ENCODE assay signal across 22 cellular contexts in the genomic region with DNA sequence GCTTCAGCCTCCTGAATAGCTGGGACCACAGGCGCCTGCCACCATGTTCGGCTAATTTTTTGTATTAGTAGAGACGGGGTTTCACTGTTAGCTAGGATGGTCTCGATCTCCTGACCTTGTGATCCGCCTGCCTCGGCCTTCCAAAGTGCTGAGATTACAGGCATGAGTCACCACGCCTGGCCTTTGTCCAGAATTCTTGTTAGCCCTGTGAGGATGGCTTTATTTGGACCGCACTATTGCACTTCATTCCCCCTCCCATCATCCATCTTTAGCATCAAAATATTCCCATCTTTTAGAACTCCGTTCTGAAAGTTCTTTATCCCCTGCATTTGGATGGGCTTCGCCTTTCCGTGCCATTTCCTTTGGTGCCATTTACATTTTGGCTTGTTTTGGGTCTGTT. TPM values are rescaled to one million over a fixed set of nuclear protein-coding genes. Genes with fewer than 3 reads are reported as not detected.
DNase-seq lines count a peak whose midpoint lies in the region; ATAC-seq and TF ChIP-seq lines count a peak whose summit lies in the region.
"Had no signal": no experiment of that assay in that cellular context is flagged by ENCODE, and none has a peak within 500 bp of the region (broad histone marks: within the 10 kb centered on the region; RNA-seq: fewer than 3 reads in every experiment).

No MANE protein-coding gene starts in this region.

- no peak overlapping the region for H3K27ac ChIP-seq in CD4-positive, alpha-beta T cell (ENCODE audit: low read depth, low read length)
- H3K27ac ChIP-seq in HCT116 (ENCODE audit: low read depth, low read length) (no peak overlapping the region), brain microvascular endothelial cell (no peak overlapping the region)
- H3K27ac ChIP-seq: epithelial cell of prostate, parathyroid adenoma, spleen, uterus had no signal

- no peak for TF ChIP-seq POLR2A in HCT116 (IDR thresholded peaks at IDR 0.05; ENCODE audit: borderline replicate concordance, extremely low read depth, insufficient read depth, insufficient read length)

- H3K4me2 ChIP-seq in HCT116 (ENCODE audit: low read length): peak overlapping the region; percentile 13; the same call in 1 of the 2 replicates

- peaks cover 32% of the 10 kb centered on the region for H3K36me3 Mint-ChIP-seq in CD4-positive, alpha-beta T cell (ENCODE audit: low read depth)
- no peaks in the 10 kb centered on the region for H3K36me3 Mint-ChIP-seq in natural killer cell

- H3K9me2 ChIP-seq in HCT116 (ENCODE audit: insufficient read depth): no peaks in the 10 kb centered on the region

- H2AFZ ChIP-seq in HCT116 (ENCODE audit: low read depth, low read length, poor library complexity, severe bottlenecking): no peak overlapping the region
- H2AFZ ChIP-seq: parathyroid adenoma had no signal

- no peak for TF ChIP-seq CTCF in CD4-positive, alpha-beta T cell (IDR thresholded peaks at IDR 0.05)
- no peak for TF ChIP-seq CTCF in HCT116 (IDR thresholded peaks at IDR 0.05 in 2 of 3, conservative IDR thresholded peaks at IDR 0.05 in 1 of 3; ENCODE audit: borderline replicate concordance in 1 of 3, insufficient read depth in 1 of 3, low read depth in 2 of 3, low read length in 2 of 3)
- TF ChIP-seq CTCF in brain microvascular endothelial cell (IDR thresholded peaks at IDR 0.05; ENCODE audit: low read depth, low read length, missing control alignments): no peak
- no peak for TF ChIP-seq CTCF in natural killer cell (IDR thresholded peaks at IDR 0.05)

- no peak overlapping the region for H3K9ac ChIP-seq in HCT116 (ENCODE audit: low read length)
- H3K9ac ChIP-seq: parathyroid adenoma had no signal

- no TSS peak for BruUV-seq in HCT116 (replicated peaks; lab: Mats Ljungman, UMichigan)

- peak overlapping the region; percentile 98 for H3K4me3 Mint-ChIP-seq in CD4-positive, alpha-beta T cell
- peak overlapping the region; percentile 35 for H3K4me3 Mint-ChIP-seq in natural killer cell
- H3K4me3 Mint-ChIP-seq: activated B cell treated with CpG ODN at 0.5 μM for 24 hours had no signal

- no peaks in the 10 kb centered on the region for H3K27me3 Mint-ChIP-seq in CD4-positive, alpha-beta T cell
- H3K27me3 Mint-ChIP-seq in natural killer cell (ENCODE audit: low read depth in 2 of 2): no peaks in the 10 kb centered on the region
- H3K27me3 Mint-ChIP-seq: activated B cell treated with CpG ODN at 0.5 μM for 24 hours; activated CD8-positive, alpha-beta memory T cell treated with anti-CD3 and anti-CD28 coated beads, Interleukin-2, amount 10 ng/mL, durations not matched to agents 7 days and 5 days; stimulated activated naive CD8-positive, alpha-beta T cell treated with anti-CD3 and anti-CD28 coated beads, Interleukin-15, Interleukin-2, amounts not matched to agents 100 ng/mL and 50 ng/mL, for 24 hours had no signal

- RAD21 ChIA-PET in HCT116 (lab: Charles Lee; ENCODE audit: low non-redundant PET in 1 of 2, low total read pairs in 2 of 2, uncharacterized antibody in 2 of 2, unreplicated experiment in 2 of 2): no interaction called here

- in situ Hi-C loops in brain microvascular endothelial cell (cut with HindIII; ENCODE audit: low pct_ligation_motif_present, low sequenced_read_pairs): no loop called here

- H3K9me3 ChIP-seq in CD4-positive, alpha-beta T cell (ENCODE audit: control insufficient read depth, low read length): no peaks in the 10 kb centered on the region
- H3K9me3 ChIP-seq in HCT116 (ENCODE audit: control insufficient read depth in 1 of 2, insufficient read depth in 1 of 2, low read depth in 1 of 2, low read length in 2 of 2): no peaks in the 10 kb centered on the region
- H3K9me3 ChIP-seq: spleen, uterus had no signal

- POLR2A ChIA-PET in CD4-positive, alpha-beta T cell (lab: Charles Lee): no interaction called here
- POLR2A ChIA-PET in HCT116 (lab: Charles Lee): no interaction called here

- no peaks in the 10 kb centered on the region for H3K27me3 ChIP-seq in CD4-positive, alpha-beta T cell (ENCODE audit: control insufficient read depth, insufficient read depth, low read length)
- H3K27me3 ChIP-seq in HCT116 (ENCODE audit: insufficient read depth, low read length) (no peaks in the 10 kb centered on the region), brain microvascular endothelial cell (replicated peaks) (no peaks in the 10 kb centered on the region)
- H3K27me3 ChIP-seq: spleen, uterus had no signal

- H3K36me3 ChIP-seq in HCT116 (ENCODE audit: control insufficient read depth in 1 of 2, insufficient read depth in 2 of 2, low read length in 2 of 2) (no peaks in the 10 kb centered on the region), brain microvascular endothelial cell (replicated peaks) (no peaks in the 10 kb centered on the region)
- H3K36me3 ChIP-seq: uterus had no signal

- H3K4me3 ChIP-seq in HCT116 (replicated peaks in 1 of 2; ENCODE audit: low read depth in 1 of 2, low read length in 2 of 2) (no peak overlapping the region), brain microvascular endothelial cell (ENCODE audit: low read depth, low read length) (no peak overlapping the region)
- H3K4me3 ChIP-seq: spleen, uterus had no signal

- peaks cover 57% of the 10 kb centered on the region for H3K4me1 Mint-ChIP-seq in CD4-positive, alpha-beta T cell (ENCODE audit: low read depth)
- H3K4me1 Mint-ChIP-seq in natural killer cell: peaks cover 24 to 44% of the 10 kb centered on the region in 2 donors

- CTCF ChIA-PET in CD4-positive, alpha-beta T cell (lab: Charles Lee): interaction anchor here (2.0 kb wide), 1 partner anchor 12 kb away, joined by 10 read pairs; no protein-coding TSS in a partner anchor
- CTCF ChIA-PET in HCT116 (lab: Charles Lee): interaction anchor here (1.2 to 2.6 kb wide), 3 partner anchors 12 to 75 kb away, joined by 4 to 11 read pairs (median 9); no protein-coding TSS in a partner anchor

- peak overlapping the region; percentile 27 for H3K27ac Mint-ChIP-seq in CD4-positive, alpha-beta T cell
- H3K27ac Mint-ChIP-seq in natural killer cell: no peak overlapping the region
- H3K27ac Mint-ChIP-seq: activated B cell treated with CpG ODN at 0.5 μM for 24 hours; activated CD8-positive, alpha-beta memory T cell treated with anti-CD3 and anti-CD28 coated beads, Interleukin-2, amount 10 ng/mL, durations not matched to agents 7 days and 5 days; stimulated activated naive CD8-positive, alpha-beta T cell treated with anti-CD3 and anti-CD28 coated beads, Interleukin-15, Interleukin-2, amounts not matched to agents 100 ng/mL and 50 ng/mL, for 24 hours had no signal

- H3K9me3 Mint-ChIP-seq in CD4-positive, alpha-beta T cell: no peaks in the 10 kb centered on the region
- H3K9me3 Mint-ChIP-seq in natural killer cell: no peaks in the 10 kb centered on the region
- H3K9me3 Mint-ChIP-seq: activated B cell treated with CpG ODN at 0.5 μM for 24 hours; stimulated activated naive CD8-positive, alpha-beta T cell treated with anti-CD3 and anti-CD28 coated beads, Interleukin-15, Interleukin-2, amounts not matched to agents 100 ng/mL and 50 ng/mL, for 24 hours had no signal

- ATAC-seq in CD4-positive, alpha-beta T cell (ENCODE audit: poor library complexity): no peak
- ATAC-seq in HCT116: no peak
- ATAC-seq in natural killer cell: no peak
- no peak for ATAC-seq in GM19452 (IDR thresholded peaks at IDR 0.05; ENCODE audit: unreplicated experiment)
- ATAC-seq: activated CD8-positive, alpha-beta memory T cell treated with anti-CD3 and anti-CD28 coated beads, Interleukin-2, amount 10 ng/mL, durations not matched to agents 7 days and 5 days had no signal

- intact Hi-C loops in CD4-positive, alpha-beta T cell (cut with DNase I, micrococcal nuclease): loop anchor here in 1 of 2 experiments (2.0 to 10.0 kb wide), 2 partner anchors 39 to 227 kb away; a partner anchor contains a TSS
- intact Hi-C loops in HCT116 (cut with micrococcal nuclease): no loop called here
- intact Hi-C loops in natural killer cell (cut with micrococcal nuclease): loop anchor here (10.0 kb wide), 1 partner anchor 537 kb away; a partner anchor contains a TSS

- peaks cover 17 to 30% of the 10 kb centered on the region in 2 experiments for H3K4me1 ChIP-seq in HCT116 (ENCODE audit: control insufficient read depth in 1 of 2, insufficient read depth in 2 of 2, low read length in 2 of 2)

- no peak for TF ChIP-seq RAD21 in HCT116 (IDR thresholded peaks at IDR 0.05; ENCODE audit: low read depth)

- no peak for DNase-seq in CD4-positive, alpha-beta T cell
- DNase-seq in HCT116 (ENCODE audit: low read depth, low spot score) (no peak), brain microvascular endothelial cell (peak; percentile 38), natural killer cell (no peak), DMS79 treated with DMSO at 0.1 percent for 48 hours (lab: John Stamatoyannopoulos, UW) (no peak), occipital lobe (lab: John Stamatoyannopoulos, UW) (no peak)
- no peak for DNase-seq in activated CD4-positive, alpha-beta T cell treated with anti-CD3 and anti-CD28 coated beads, Interleukin-2, amount 50 U/mL, for 1 hour
- DNase-seq: activated B cell treated with CpG ODN at 0.5 μM for 24 hours; activated CD8-positive, alpha-beta memory T cell treated with anti-CD3 and anti-CD28 coated beads, Interleukin-2, amount 10 ng/mL, durations not matched to agents 7 days and 5 days; activated naive CD4-positive, alpha-beta T cell treated with Interleukin-2 at 50 U/mL for 16 hours; central memory CD4-positive, alpha-beta T cell; DND-41; midbrain; NCI-H1436; NCI-H226; spleen; uterus had no signal

- peaks cover 72% of the 10 kb centered on the region for H3K79me2 ChIP-seq in HCT116 (ENCODE audit: insufficient read depth, low read length)

- no peaks in the 10 kb centered on the region for H4K20me1 ChIP-seq in HCT116 (ENCODE audit: insufficient read depth)

TF ChIP-seq in HCT116, 20 proteins besides CTCF, POLR2A, EP300 and RAD21:
- TF ChIP-seq JUND (IDR thresholded peaks at IDR 0.05) (no peak), SIN3A (IDR thresholded peaks at IDR 0.05; ENCODE audit: low read depth) (no peak)
- TF ChIP-seq, protein P1, sequence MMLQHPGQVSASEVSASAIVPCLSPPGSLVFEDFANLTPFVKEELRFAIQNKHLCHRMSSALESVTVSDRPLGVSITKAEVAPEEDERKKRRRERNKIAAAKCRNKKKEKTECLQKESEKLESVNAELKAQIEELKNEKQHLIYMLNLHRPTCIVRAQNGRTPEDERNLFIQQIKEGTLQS (IDR thresholded peaks at IDR 0.05): no peak

RNA-seq across cellular contexts. Expression of a gene that starts 2.6 kb away (rescaled TPM):
- 10 to 100 TPM; 15.2 to 18.0 TPM for total RNA-seq in CD4-positive, alpha-beta T cell
- total RNA-seq in HCT116 (2021; ENCODE audit: unreplicated experiment) (40.8 TPM), natural killer cell (10 to 100 TPM; 25.9 to 30.6 (median 29.7) TPM), occipital lobe (31.0 TPM)
- polyA plus RNA-seq in HCT116 (2012): 30.0 and 37.1 TPM in 2 replicates

RNA-seq across cellular contexts. Expression of a gene that starts 34.3 kb away (rescaled TPM):
- total RNA-seq in CD4-positive, alpha-beta T cell: not detected
- total RNA-seq in HCT116 (2021; ENCODE audit: unreplicated experiment): 7.3 TPM
- polyA plus RNA-seq in HCT116 (2012): 3.9 and 4.9 TPM in 2 replicates
- under 1 TPM in 2 of 3 donors, not detected in 1; 0.53 to 0.54 TPM for total RNA-seq in natural killer cell
- total RNA-seq in occipital lobe: 12.8 TPM
- total RNA-seq: OCI-LY7 had no signal
